Comparison of ENCODE assay signal across 8 cellular contexts in genomic region chr10:123378302-123378701, GRCh38.
"Had no signal": no experiment of that assay in that cellular context is flagged by ENCODE, and none has a peak within 500 bp of the region (broad histone marks: within the 10 kb centered on the region; RNA-seq: fewer than 3 reads in every experiment).

No MANE protein-coding gene starts in this region.

- H3K36me3 Mint-ChIP-seq: IgD-negative memory B cell had no signal

- H3K4me3 ChIP-seq: GM23248, HAP-1 had no signal

- H2AFZ ChIP-seq: GM23248 had no signal

- H3K27ac Mint-ChIP-seq: HFFc6, IgD-negative memory B cell had no signal

- H3K4me3 Mint-ChIP-seq: HFFc6, IgD-negative memory B cell had no signal

- H3K9ac ChIP-seq: GM23248 had no signal

- DNase-seq: GM23248, GOT3, H7, HFFc6 had no signal

- ATAC-seq: HCT116 had no signal

- FAIRE-seq: HTR-8/SVneo had no signal

- H3K9me3 Mint-ChIP-seq: IgD-negative memory B cell had no signal

- H3K4me1 ChIP-seq: HAP-1 had no signal

- H3K27ac ChIP-seq: GM23248 had no signal

- H3K9me3 ChIP-seq: HAP-1 had no signal

- H3K36me3 ChIP-seq: HAP-1 had no signal
